1 cellular context compared by ENCODE assay signal in genomic region chr1:243315455-243315854, GRCh38.
TF ChIP-seq lines count a peak whose summit lies in the region.

No MANE protein-coding gene starts in this region.

TF ChIP-seq in SK-N-SH, 30 proteins besides CTCF, POLR2A, EP300 and RAD21 (continued from another document):
- TF ChIP-seq USF2 (IDR thresholded peaks at IDR 0.05; ENCODE audit: borderline replicate concordance, low read depth, low read length), result no peak
